Comparison of ENCODE assay signal across 8 cellular contexts in the genomic region with DNA sequence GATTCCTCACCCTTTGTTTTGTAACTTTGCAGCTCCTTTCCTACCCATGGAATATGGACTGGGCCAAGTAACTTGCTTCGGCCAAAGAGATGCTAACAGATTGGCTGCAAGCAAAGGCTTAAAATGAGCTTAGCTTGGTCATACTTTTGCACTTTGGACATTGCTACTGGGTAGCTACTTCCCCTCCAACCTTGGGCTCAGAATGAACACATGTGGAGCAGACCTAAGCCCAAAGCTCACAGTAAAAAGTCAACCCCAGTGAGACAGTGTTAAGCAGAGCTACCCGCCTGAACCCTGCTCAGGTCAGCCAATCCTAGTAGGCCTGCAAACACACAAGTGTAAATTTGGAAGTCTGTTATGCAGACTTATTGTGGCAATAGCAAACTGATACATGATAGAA.
"Had no signal": no experiment of that assay in that cellular context is flagged by ENCODE, and none has a peak within 500 bp of the region (broad histone marks: within the 10 kb centered on the region; RNA-seq: fewer than 3 reads in every experiment).

No MANE protein-coding gene starts in this region.

- H3K4me3 ChIP-seq: GM12878 had no signal

- ATAC-seq: GM12878 had no signal

- FAIRE-seq: G401.6, GM12878, GM12891, GM12892, GM18507, GM19239 had no signal

- DNase-seq: GDM1, GF-D8 had no signal
